ENCODE assay signal across 9 cellular contexts in genomic region chr14:72291908-72292688, GRCh38.
DNase-seq lines count a peak whose midpoint lies in the region; ATAC-seq and TF ChIP-seq lines count a peak whose summit lies in the region.
"Had no signal": no experiment of that assay in that cellular context is flagged by ENCODE, and none has a peak within 500 bp of the region (broad histone marks: within the 10 kb centered on the region; RNA-seq: fewer than 3 reads in every experiment).

No MANE protein-coding gene starts in this region.

- H3K27me3 ChIP-seq in SK-N-SH (ENCODE audit: insufficient read depth) (peaks cover 27% of the 10 kb centered on the region; the same call in 1 of the 2 replicates), neuronal stem cell (ENCODE audit: control insufficient read depth in 3 of 3, insufficient read depth in 3 of 3, low read depth in 1 of 3, low read length in 3 of 3) (no peaks in the 10 kb centered on the region)

- no peaks in the 10 kb centered on the region for H3K79me1 ChIP-seq in neuronal stem cell (ENCODE audit: low read depth, low read length)

- peak overlapping the region; percentile 66 for H3K4me2 ChIP-seq in SK-N-SH
- no peak overlapping the region for H3K4me2 ChIP-seq in neuronal stem cell (ENCODE audit: insufficient read depth, low read length, poor library complexity, severe bottlenecking)

- peaks cover 7% of the 10 kb centered on the region for H3K27me3 Mint-ChIP-seq in HFFc6 (ENCODE audit: insufficient read depth)

- peak overlapping the region; percentile 72 for H3K4me3 Mint-ChIP-seq in HFFc6
- H3K4me3 Mint-ChIP-seq: activated naive CD8-positive, alpha-beta T cell treated with anti-CD3 and anti-CD28 coated beads, Interleukin-2, amount 10 ng/mL, durations not matched to agents 7 days and 5 days had no signal

- H2AFZ ChIP-seq in SK-N-SH (ENCODE audit: low read depth): peak overlapping the region; percentile 68; the same call in 1 of the 2 replicates
- H2AFZ ChIP-seq in neuronal stem cell (ENCODE audit: low read length): no peak overlapping the region

- no peak overlapping the region for H3K27ac ChIP-seq in SK-N-SH (ENCODE audit: low read depth in 2 of 2, low read length in 1 of 2)
- H3K27ac ChIP-seq in neuronal stem cell (replicated peaks; ENCODE audit: low read length): no peak overlapping the region

- H3K9ac ChIP-seq in SK-N-SH (no peak overlapping the region), neuronal stem cell (ENCODE audit: low read depth, low read length, poor library complexity) (no peak overlapping the region)

- H3K23ac ChIP-seq in neuronal stem cell (ENCODE audit: low read depth, low read length, poor library complexity): no peak overlapping the region

- no peak overlapping the region for H2BK5ac ChIP-seq in neuronal stem cell (ENCODE audit: low read length)

- WGBS in SK-N-SH (ENCODE audit: low lambda C conversion rate): 10% methylated on average over 16 of the region's 16 CpGs
- WGBS in neuronal stem cell (ENCODE audit: extremely low coverage in 2 of 2, insufficient read length in 2 of 2, insufficient replicate concordance in 1 of 2), 2 donors: no CpG with 5 or more reads among the region's 16 CpGs

- no peak overlapping the region for H2BK120ac ChIP-seq in neuronal stem cell (ENCODE audit: low read depth, low read length)

- H3K18ac ChIP-seq in neuronal stem cell (ENCODE audit: low read length): no peak overlapping the region

- H3K27ac Mint-ChIP-seq in HFFc6: no peak overlapping the region
- H3K27ac Mint-ChIP-seq: activated naive CD8-positive, alpha-beta T cell treated with anti-CD3 and anti-CD28 coated beads, Interleukin-2, amount 10 ng/mL, durations not matched to agents 7 days and 5 days had no signal

- ATAC-seq in HG03354 (IDR thresholded peaks at IDR 0.05; ENCODE audit: poor library complexity, severe bottlenecking, unreplicated experiment) (no peak), GM21737 (IDR thresholded peaks at IDR 0.05; ENCODE audit: unreplicated experiment) (no peak)

- no peak overlapping the region for H2AK5ac ChIP-seq in neuronal stem cell (ENCODE audit: low read depth, low read length)

- no peak overlapping the region for H4K91ac ChIP-seq in neuronal stem cell (ENCODE audit: low read depth, low read length, poor library complexity)

- H3K4me1 ChIP-seq in SK-N-SH (ENCODE audit: control insufficient read depth in 1 of 2, insufficient read depth in 2 of 2, low read depth in 1 of 2, low read length in 1 of 2) (no peaks in the 10 kb centered on the region; a peak in 1 of 4 replicates), neuronal stem cell (ENCODE audit: control insufficient read depth in 2 of 2, insufficient read depth in 1 of 2, low read depth in 1 of 2, low read length in 2 of 2) (peaks cover 0 to 1% of the 10 kb centered on the region in 2 donors)

- H4K20me1 ChIP-seq in SK-N-SH (ENCODE audit: insufficient read depth): no peaks in the 10 kb centered on the region

- H3K4ac ChIP-seq in neuronal stem cell (ENCODE audit: low read length): no peak overlapping the region

- no peaks in the 10 kb centered on the region for H3K36me3 Mint-ChIP-seq in HFFc6 (ENCODE audit: low read depth)
- H3K36me3 Mint-ChIP-seq: activated naive CD8-positive, alpha-beta T cell treated with anti-CD3 and anti-CD28 coated beads, Interleukin-2, amount 10 ng/mL, durations not matched to agents 7 days and 5 days had no signal

- H3K36me3 ChIP-seq in SK-N-SH (replicated peaks in 1 of 2; ENCODE audit: control insufficient read depth in 1 of 2, insufficient read depth in 2 of 2, low read length in 1 of 2) (no peaks in the 10 kb centered on the region), neuronal stem cell (replicated peaks in 1 of 2; ENCODE audit: control insufficient read depth in 2 of 2, insufficient read depth in 2 of 2, low read length in 2 of 2) (no peaks in the 10 kb centered on the region)

- TF ChIP-seq CTCF in HFFc6 (IDR thresholded peaks at IDR 0.05) (peak; percentile 84), SK-N-SH (IDR thresholded peaks at IDR 0.05) (peak; percentile 81)

- no peak overlapping the region for H4K8ac ChIP-seq in neuronal stem cell (ENCODE audit: low read depth, low read length)

- no peak overlapping the region for H2BK15ac ChIP-seq in neuronal stem cell (ENCODE audit: low read length)

- no peaks in the 10 kb centered on the region for H3K9me3 Mint-ChIP-seq in HFFc6
- H3K9me3 Mint-ChIP-seq: activated naive CD8-positive, alpha-beta T cell treated with anti-CD3 and anti-CD28 coated beads, Interleukin-2, amount 10 ng/mL, durations not matched to agents 7 days and 5 days had no signal

- POLR2A ChIA-PET in SK-N-SH (lab: Yijun Ruan, JAX): no interaction called here

- H3K79me2 ChIP-seq in SK-N-SH (ENCODE audit: insufficient read depth): no peaks in the 10 kb centered on the region

- H2BK12ac ChIP-seq in neuronal stem cell (ENCODE audit: low read length): no peak overlapping the region

- no peaks in the 10 kb centered on the region for H3K9me2 ChIP-seq in SK-N-SH

- peak; percentile 61 for TF ChIP-seq RAD21 in SK-N-SH (IDR thresholded peaks at IDR 0.05; ENCODE audit: low read length)

- peak; percentile 2 to 31 for DNase-seq in NCI-H446 (lab: John Stamatoyannopoulos, UW)
- no peak for DNase-seq in NCI-H446 treated with DMSO at 0.1 percent for 48 hours (lab: John Stamatoyannopoulos, UW)
- peak; percentile 71 for DNase-seq in HFFc6
- DNase-seq in SK-N-SH: peak; percentile 31
- peak; percentile 48 for DNase-seq in fibroblast of peridontal ligament (ENCODE audit: extremely low read depth)
- peak; percentile 63 for DNase-seq in neuronal stem cell (ENCODE audit: low spot score)
- DNase-seq: activated naive CD8-positive, alpha-beta T cell treated with anti-CD3 and anti-CD28 coated beads, Interleukin-2, amount 10 ng/mL, durations not matched to agents 7 days and 5 days had no signal

- H3K9me3 ChIP-seq in SK-N-SH (no peaks in the 10 kb centered on the region), neuronal stem cell (replicated peaks in 1 of 2; ENCODE audit: control insufficient read depth in 2 of 2, insufficient read depth in 1 of 2, low read depth in 1 of 2, low read length in 2 of 2) (no peaks in the 10 kb centered on the region)

- no peaks in the 10 kb centered on the region for H3F3A ChIP-seq in SK-N-SH (replicated peaks; ENCODE audit: insufficient read depth)

- peaks cover 5% of the 10 kb centered on the region; the same call in 1 of the 2 replicates for H3K4me1 Mint-ChIP-seq in HFFc6 (ENCODE audit: low read depth)
- H3K4me1 Mint-ChIP-seq: activated naive CD8-positive, alpha-beta T cell treated with anti-CD3 and anti-CD28 coated beads, Interleukin-2, amount 10 ng/mL, durations not matched to agents 7 days and 5 days had no signal

- no peak overlapping the region for H3K14ac ChIP-seq in neuronal stem cell (ENCODE audit: low read length)

- no peak for TF ChIP-seq EP300 in SK-N-SH (IDR thresholded peaks at IDR 0.05; ENCODE audit: borderline replicate concordance in 1 of 2, low read depth in 1 of 2, low read length in 1 of 2)

- H3K4me3 ChIP-seq in SK-N-SH (ENCODE audit: low read depth in 2 of 2, low read length in 1 of 2) (peak overlapping the region in 1 of 2 experiments; percentile 55; a peak in 2 of 4 replicates), neuronal stem cell (ENCODE audit: low read length in 2 of 2) (no peak overlapping the region)

- CTCF ChIA-PET in SK-N-SH (lab: Yijun Ruan, JAX): interaction anchor here (0.9 to 1.0 kb wide), 3 partner anchors 10 to 21 kb away, joined by 3 to 4 read pairs (median 4); no protein-coding TSS in a partner anchor

TF ChIP-seq in SK-N-SH, 30 proteins besides CTCF, POLR2A, EP300 and RAD21:
- TF ChIP-seq FOXJ3 (CRISPR knock-in tag; IDR thresholded peaks at IDR 0.05) (no peak), FOXM1 (IDR thresholded peaks at IDR 0.05; ENCODE audit: low read depth) (no peak), SMC3 (IDR thresholded peaks at IDR 0.05; ENCODE audit: low read depth, low read length) (peak; percentile 38; the same call in 1 of the 2 replicates), USF2 (IDR thresholded peaks at IDR 0.05; ENCODE audit: borderline replicate concordance, low read depth, low read length) (no peak), YY1 (IDR thresholded peaks at IDR 0.05; ENCODE audit: low read depth) (no peak)
